Comparison of ENCODE assay signal across 1 cellular context in the genomic region with DNA sequence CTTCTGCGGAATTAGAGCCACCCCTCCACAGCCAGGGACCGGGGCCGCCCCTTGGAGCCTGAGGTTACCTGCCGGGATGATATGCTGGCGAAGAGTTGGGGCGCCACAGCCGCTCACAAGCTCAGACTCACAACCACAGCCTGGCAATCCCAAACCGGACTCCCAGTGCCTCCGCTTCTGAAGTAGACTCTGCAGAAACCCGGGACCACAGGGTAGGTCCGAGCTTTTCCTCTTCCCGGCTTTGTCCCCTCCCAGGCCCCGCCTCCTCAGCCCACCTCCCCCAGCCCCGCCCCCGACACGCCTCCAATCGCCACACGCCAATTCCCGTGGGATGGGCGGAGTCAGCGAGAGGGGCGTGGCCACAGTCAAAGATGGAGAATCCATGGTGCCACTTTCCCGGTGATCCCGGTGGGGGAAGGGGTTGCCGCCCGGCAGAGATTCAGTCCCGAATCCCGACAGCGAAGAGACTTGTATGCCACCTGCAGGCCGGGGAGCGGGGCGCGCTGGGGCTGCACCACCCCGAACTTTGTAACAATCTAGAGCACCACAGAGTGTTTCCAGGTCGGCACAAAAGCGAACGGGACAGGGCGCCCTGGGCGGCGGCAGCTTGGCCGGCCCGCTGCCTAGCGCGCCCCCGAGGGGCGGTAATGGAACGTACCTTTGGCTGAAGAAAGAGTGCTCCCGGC.
TF ChIP-seq lines count a peak whose summit lies in the region.

TSS of gene IDH1 (minus strand) at position 201 of the 686 bp plus-strand sequence. CDS start 3,520 bp downstream, outside the sequence.

TF ChIP-seq in HepG2, 621 proteins besides CTCF, POLR2A, EP300 and RAD21 (continued from another document and continues in another):
- TF ChIP-seq, protein P1, sequence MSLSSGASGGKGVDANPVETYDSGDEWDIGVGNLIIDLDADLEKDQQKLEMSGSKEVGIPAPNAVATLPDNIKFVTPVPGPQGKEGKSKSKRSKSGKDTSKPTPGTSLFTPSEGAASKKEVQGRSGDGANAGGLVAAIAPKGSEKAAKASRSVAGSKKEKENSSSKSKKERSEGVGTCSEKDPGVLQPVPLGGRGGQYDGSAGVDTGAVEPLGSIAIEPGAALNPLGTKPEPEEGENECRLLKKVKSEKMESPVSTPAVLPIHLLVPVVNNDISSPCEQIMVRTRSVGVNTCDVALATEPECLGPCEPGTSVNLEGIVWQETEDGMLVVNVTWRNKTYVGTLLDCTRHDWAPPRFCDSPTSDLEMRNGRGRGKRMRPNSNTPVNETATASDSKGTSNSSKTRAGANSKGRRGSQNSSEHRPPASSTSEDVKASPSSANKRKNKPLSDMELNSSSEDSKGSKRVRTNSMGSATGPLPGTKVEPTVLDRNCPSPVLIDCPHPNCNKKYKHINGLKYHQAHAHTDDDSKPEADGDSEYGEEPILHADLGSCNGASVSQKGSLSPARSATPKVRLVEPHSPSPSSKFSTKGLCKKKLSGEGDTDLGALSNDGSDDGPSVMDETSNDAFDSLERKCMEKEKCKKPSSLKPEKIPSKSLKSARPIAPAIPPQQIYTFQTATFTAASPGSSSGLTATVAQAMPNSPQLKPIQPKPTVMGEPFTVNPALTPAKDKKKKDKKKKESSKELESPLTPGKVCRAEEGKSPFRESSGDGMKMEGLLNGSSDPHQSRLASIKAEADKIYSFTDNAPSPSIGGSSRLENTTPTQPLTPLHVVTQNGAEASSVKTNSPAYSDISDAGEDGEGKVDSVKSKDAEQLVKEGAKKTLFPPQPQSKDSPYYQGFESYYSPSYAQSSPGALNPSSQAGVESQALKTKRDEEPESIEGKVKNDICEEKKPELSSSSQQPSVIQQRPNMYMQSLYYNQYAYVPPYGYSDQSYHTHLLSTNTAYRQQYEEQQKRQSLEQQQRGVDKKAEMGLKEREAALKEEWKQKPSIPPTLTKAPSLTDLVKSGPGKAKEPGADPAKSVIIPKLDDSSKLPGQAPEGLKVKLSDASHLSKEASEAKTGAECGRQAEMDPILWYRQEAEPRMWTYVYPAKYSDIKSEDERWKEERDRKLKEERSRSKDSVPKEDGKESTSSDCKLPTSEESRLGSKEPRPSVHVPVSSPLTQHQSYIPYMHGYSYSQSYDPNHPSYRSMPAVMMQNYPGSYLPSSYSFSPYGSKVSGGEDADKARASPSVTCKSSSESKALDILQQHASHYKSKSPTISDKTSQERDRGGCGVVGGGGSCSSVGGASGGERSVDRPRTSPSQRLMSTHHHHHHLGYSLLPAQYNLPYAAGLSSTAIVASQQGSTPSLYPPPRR (CRISPR knock-in tag; IDR thresholded peaks at IDR 0.05; ENCODE audit: borderline replicate concordance) = no peak
- TF ChIP-seq HMG20B (CRISPR knock-in tag; conservative IDR thresholded peaks at IDR 0.05) (no peak; the same call in 1 of the 2 replicates), ZC3H13 (CRISPR knock-in tag; IDR thresholded peaks at IDR 0.05) (no peak), NAIF1 (CRISPR knock-in tag; IDR thresholded peaks at IDR 0.05; ENCODE audit: borderline replicate concordance) (no peak), MED8 (CRISPR knock-in tag; IDR thresholded peaks at IDR 0.05; ENCODE audit: insufficient replicate concordance) (peak; percentile 10), ZNF512 (CRISPR knock-in tag; IDR thresholded peaks at IDR 0.05) (no peak), PHF20 (CRISPR knock-in tag; IDR thresholded peaks at IDR 0.05) (peak; percentile 72), CAMTA2 (CRISPR knock-in tag; IDR thresholded peaks at IDR 0.05; ENCODE audit: borderline replicate concordance) (no peak), FUBP1 (CRISPR knock-in tag; IDR thresholded peaks at IDR 0.05; ENCODE audit: borderline replicate concordance) (no peak), KLF15 (CRISPR knock-in tag; IDR thresholded peaks at IDR 0.05; ENCODE audit: borderline replicate concordance) (no peak), SNAPC5 (CRISPR knock-in tag; IDR thresholded peaks at IDR 0.05; ENCODE audit: borderline replicate concordance) (no peak), SOX13 (IDR thresholded peaks at IDR 0.05) (no peak), SOX13 (CRISPR knock-in tag; conservative IDR thresholded peaks at IDR 0.05 in 1 of 2, IDR thresholded peaks at IDR 0.05 in 1 of 2) (peak in 1 of 2 experiments; percentile 50; a peak in 1 of 4 replicates), ZNF567 (CRISPR knock-in tag; IDR thresholded peaks at IDR 0.05; ENCODE audit: borderline replicate concordance) (no peak; the same call in 1 of the 2 replicates), ZBTB42 (CRISPR knock-in tag; IDR thresholded peaks at IDR 0.05) (no peak), ZNF713 (CRISPR knock-in tag; IDR thresholded peaks at IDR 0.05) (no peak), KLF13 (CRISPR knock-in tag; IDR thresholded peaks at IDR 0.05) (no peak), FOXK1 (CRISPR knock-in tag; IDR thresholded peaks at IDR 0.05; ENCODE audit: borderline replicate concordance, low read depth) (peak; percentile 30; the same call in 1 of the 2 replicates), KLF6 (CRISPR knock-in tag; IDR thresholded peaks at IDR 0.05) (peak; percentile 76), ZNF775 (CRISPR knock-in tag; IDR thresholded peaks at IDR 0.05; ENCODE audit: borderline replicate concordance) (no peak), RXRA (CRISPR knock-in tag; IDR thresholded peaks at IDR 0.05) (peak; percentile 83; the same call in 1 of the 2 replicates), ZNF362 (CRISPR knock-in tag; IDR thresholded peaks at IDR 0.05; ENCODE audit: borderline replicate concordance) (no peak), ZFY (CRISPR knock-in tag; IDR thresholded peaks at IDR 0.05) (peak; percentile 74), MAF1 (CRISPR knock-in tag; IDR thresholded peaks at IDR 0.05; ENCODE audit: borderline replicate concordance) (peak; percentile 58; the same call in 1 of the 2 replicates), MIXL1 (CRISPR knock-in tag; IDR thresholded peaks at IDR 0.05) (peak; percentile 51; the same call in 1 of the 2 replicates), PHF21A (CRISPR knock-in tag; IDR thresholded peaks at IDR 0.05) (peak; percentile 91), ELF4 (CRISPR knock-in tag; IDR thresholded peaks at IDR 0.05; ENCODE audit: borderline replicate concordance) (no peak), ATF7 (IDR thresholded peaks at IDR 0.05) (no peak), ATF7 (CRISPR knock-in tag; IDR thresholded peaks at IDR 0.05) (no peak), ZNF563 (CRISPR knock-in tag; IDR thresholded peaks at IDR 0.05) (peak; percentile 58; the same call in 1 of the 2 replicates), ZBTB37 (CRISPR knock-in tag; IDR thresholded peaks at IDR 0.05) (no peak), ZNF292 (CRISPR knock-in tag; IDR thresholded peaks at IDR 0.05; ENCODE audit: borderline replicate concordance, low read depth) (no peak), ZNF510 (CRISPR knock-in tag; IDR thresholded peaks at IDR 0.05; ENCODE audit: low read depth) (no peak), ARNT (IDR thresholded peaks at IDR 0.05) (no peak), RFX3 (CRISPR knock-in tag; IDR thresholded peaks at IDR 0.05) (no peak)
- TF ChIP-seq, protein P2, sequence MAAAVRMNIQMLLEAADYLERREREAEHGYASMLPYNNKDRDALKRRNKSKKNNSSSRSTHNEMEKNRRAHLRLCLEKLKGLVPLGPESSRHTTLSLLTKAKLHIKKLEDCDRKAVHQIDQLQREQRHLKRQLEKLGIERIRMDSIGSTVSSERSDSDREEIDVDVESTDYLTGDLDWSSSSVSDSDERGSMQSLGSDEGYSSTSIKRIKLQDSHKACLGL (CRISPR knock-in tag; IDR thresholded peaks at IDR 0.05) = peak; percentile 41; the same call in 1 of the 2 replicates
- TF ChIP-seq, protein P3, sequence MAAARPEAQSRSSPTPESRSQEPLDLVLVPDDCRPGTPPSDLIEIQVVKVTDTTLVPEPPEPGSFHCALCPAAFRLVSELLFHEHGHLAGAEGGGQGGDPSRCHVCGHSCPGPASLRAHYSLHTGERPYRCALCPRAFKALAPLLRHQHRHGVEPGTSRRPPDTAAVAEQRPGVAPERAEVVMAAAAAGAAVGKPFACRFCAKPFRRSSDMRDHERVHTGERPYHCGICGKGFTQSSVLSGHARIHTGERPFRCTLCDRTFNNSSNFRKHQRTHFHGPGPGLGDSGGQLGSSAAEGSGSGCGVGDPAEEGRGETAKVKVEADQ (CRISPR knock-in tag; IDR thresholded peaks at IDR 0.05; ENCODE audit: borderline replicate concordance) = peak; percentile 68; the same call in 1 of the 2 replicates
- TF ChIP-seq, protein P4, sequence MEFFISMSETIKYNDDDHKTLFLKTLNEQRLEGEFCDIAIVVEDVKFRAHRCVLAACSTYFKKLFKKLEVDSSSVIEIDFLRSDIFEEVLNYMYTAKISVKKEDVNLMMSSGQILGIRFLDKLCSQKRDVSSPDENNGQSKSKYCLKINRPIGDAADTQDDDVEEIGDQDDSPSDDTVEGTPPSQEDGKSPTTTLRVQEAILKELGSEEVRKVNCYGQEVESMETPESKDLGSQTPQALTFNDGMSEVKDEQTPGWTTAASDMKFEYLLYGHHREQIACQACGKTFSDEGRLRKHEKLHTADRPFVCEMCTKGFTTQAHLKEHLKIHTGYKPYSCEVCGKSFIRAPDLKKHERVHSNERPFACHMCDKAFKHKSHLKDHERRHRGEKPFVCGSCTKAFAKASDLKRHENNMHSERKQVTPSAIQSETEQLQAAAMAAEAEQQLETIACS (CRISPR knock-in tag; IDR thresholded peaks at IDR 0.05) = peak; percentile 54; the same call in 1 of the 2 replicates
- TF ChIP-seq, protein P5, sequence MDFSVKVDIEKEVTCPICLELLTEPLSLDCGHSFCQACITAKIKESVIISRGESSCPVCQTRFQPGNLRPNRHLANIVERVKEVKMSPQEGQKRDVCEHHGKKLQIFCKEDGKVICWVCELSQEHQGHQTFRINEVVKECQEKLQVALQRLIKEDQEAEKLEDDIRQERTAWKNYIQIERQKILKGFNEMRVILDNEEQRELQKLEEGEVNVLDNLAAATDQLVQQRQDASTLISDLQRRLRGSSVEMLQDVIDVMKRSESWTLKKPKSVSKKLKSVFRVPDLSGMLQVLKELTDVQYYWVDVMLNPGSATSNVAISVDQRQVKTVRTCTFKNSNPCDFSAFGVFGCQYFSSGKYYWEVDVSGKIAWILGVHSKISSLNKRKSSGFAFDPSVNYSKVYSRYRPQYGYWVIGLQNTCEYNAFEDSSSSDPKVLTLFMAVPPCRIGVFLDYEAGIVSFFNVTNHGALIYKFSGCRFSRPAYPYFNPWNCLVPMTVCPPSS (IDR thresholded peaks at IDR 0.05) = no peak
- TF ChIP-seq, protein P6, sequence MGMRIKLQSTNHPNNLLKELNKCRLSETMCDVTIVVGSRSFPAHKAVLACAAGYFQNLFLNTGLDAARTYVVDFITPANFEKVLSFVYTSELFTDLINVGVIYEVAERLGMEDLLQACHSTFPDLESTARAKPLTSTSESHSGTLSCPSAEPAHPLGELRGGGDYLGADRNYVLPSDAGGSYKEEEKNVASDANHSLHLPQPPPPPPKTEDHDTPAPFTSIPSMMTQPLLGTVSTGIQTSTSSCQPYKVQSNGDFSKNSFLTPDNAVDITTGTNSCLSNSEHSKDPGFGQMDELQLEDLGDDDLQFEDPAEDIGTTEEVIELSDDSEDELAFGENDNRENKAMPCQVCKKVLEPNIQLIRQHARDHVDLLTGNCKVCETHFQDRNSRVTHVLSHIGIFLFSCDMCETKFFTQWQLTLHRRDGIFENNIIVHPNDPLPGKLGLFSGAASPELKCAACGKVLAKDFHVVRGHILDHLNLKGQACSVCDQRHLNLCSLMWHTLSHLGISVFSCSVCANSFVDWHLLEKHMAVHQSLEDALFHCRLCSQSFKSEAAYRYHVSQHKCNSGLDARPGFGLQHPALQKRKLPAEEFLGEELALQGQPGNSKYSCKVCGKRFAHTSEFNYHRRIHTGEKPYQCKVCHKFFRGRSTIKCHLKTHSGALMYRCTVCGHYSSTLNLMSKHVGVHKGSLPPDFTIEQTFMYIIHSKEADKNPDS (CRISPR knock-in tag; IDR thresholded peaks at IDR 0.05) = no peak
- TF ChIP-seq, protein P7, sequence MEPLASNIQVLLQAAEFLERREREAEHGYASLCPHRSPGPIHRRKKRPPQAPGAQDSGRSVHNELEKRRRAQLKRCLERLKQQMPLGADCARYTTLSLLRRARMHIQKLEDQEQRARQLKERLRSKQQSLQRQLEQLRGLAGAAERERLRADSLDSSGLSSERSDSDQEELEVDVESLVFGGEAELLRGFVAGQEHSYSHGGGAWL (CRISPR knock-in tag; IDR thresholded peaks at IDR 0.05) = peak; percentile 61; the same call in 1 of the 2 replicates
